ENCODE assay signal across 1 cellular context in the genomic region with DNA sequence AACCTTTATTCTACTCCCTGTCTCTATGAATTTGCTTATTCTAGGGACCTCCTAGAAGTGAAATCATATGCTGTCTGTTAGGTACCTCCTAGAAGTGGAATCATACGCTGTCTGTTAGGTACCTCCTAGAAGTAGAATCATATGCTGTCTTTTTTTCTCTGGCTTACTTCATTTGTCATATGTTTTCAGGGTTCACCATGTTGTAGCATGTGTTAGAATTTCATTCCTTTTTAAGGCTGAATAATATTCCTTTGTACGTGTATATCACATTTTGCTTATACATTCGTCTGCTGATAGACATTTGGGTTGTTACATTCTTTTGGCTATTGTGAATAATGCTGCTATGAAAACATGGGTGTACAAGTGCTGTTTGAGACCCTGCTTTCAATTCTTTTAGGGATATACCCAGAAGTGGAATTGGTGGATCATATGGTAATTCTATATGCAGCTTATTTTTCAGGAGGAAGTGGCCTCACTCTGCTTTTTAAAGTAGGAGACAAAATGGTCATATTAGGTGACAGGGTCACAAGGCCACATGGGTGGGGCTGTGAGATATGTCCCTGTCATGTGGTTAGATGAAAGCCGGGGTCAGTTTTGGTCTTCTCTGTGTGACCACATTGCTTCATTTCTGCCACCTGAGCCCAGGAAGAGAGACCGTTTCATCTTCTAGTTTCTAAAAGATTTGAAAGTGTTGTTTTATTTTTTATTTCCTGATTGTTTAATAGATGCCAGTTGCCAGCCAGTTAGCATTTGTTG.
TF ChIP-seq lines count a peak whose summit lies in the region.

No MANE protein-coding gene starts in this region.

TF ChIP-seq in K562, 482 proteins besides CTCF, POLR2A, EP300 and RAD21 (continued from another document and continues in another):
- TF ChIP-seq EHMT2 (IDR thresholded peaks at IDR 0.05) (no peak), TEAD2 (tag; IDR thresholded peaks at IDR 0.05) (no peak), HMG20A (CRISPR knock-in tag; conservative IDR thresholded peaks at IDR 0.05) (no peak), RFX1 (IDR thresholded peaks at IDR 0.05) (no peak), ZNF384 (IDR thresholded peaks at IDR 0.05; ENCODE audit: low read depth, low read length) (no peak), SAFB2 (IDR thresholded peaks at IDR 0.05; ENCODE audit: borderline replicate concordance, low read depth, low read length, severe bottlenecking) (no peak), ZNF589 (CRISPR knock-in tag; IDR thresholded peaks at IDR 0.05; ENCODE audit: low read depth) (no peak), MYC (IDR thresholded peaks at IDR 0.05; ENCODE audit: low read depth, low read length) (0 out of 2 replicates have a peak, but pooled peaks have one; percentile 26), MYC (CRISPR knock-in tag; IDR thresholded peaks at IDR 0.05; ENCODE audit: borderline replicate concordance, low read depth) (no peak), CBX8 (IDR thresholded peaks at IDR 0.05; ENCODE audit: borderline replicate concordance, extremely low read depth, low read depth, low read length, poor library complexity, severe bottlenecking) (no peak), ADNP (tag; IDR thresholded peaks at IDR 0.05) (no peak; the same call in 1 of the 2 replicates), ZNF408 (CRISPR knock-in tag; IDR thresholded peaks at IDR 0.05; ENCODE audit: low read depth) (no peak), KDM4B (IDR thresholded peaks at IDR 0.05; ENCODE audit: borderline replicate concordance in 2 of 2, low read depth in 1 of 2) (no peak), ZNF780A (CRISPR knock-in tag; IDR thresholded peaks at IDR 0.05) (no peak), U2AF2 (optimal IDR thresholded peaks at IDR 0.05; ENCODE audit: low read depth, low read length) (no peak), SNIP1 (IDR thresholded peaks at IDR 0.05; ENCODE audit: low read depth) (no peak), TAF15 (IDR thresholded peaks at IDR 0.05; ENCODE audit: low read depth, low read length) (no peak), ZSCAN32 (CRISPR knock-in tag; IDR thresholded peaks at IDR 0.05) (no peak), MXI1 (IDR thresholded peaks at IDR 0.05; ENCODE audit: low read depth, low read length) (no peak), NEUROD1 (IDR thresholded peaks at IDR 0.05; ENCODE audit: borderline replicate concordance, low read depth, low read length, partially characterized antibody) (no peak), ZNF347 (CRISPR knock-in tag; IDR thresholded peaks at IDR 0.05; ENCODE audit: low read depth) (no peak), ELF2 (CRISPR knock-in tag; IDR thresholded peaks at IDR 0.05) (no peak), ZNF143 (CRISPR knock-in tag; IDR thresholded peaks at IDR 0.05) (no peak), PTRF (tag; IDR thresholded peaks at IDR 0.05) (no peak), ZNF707 (CRISPR knock-in tag; conservative IDR thresholded peaks at IDR 0.05) (no peak), LEF1 (IDR thresholded peaks at IDR 0.05) (peak; percentile 81), NR4A1 (CRISPR knock-in tag; IDR thresholded peaks at IDR 0.05) (no peak), NR4A1 (tag; IDR thresholded peaks at IDR 0.05) (no peak), FIP1L1 (IDR thresholded peaks at IDR 0.05; ENCODE audit: low read depth, low read length, poor library complexity, severe bottlenecking) (no peak), ZBTB17 (CRISPR knock-in tag; IDR thresholded peaks at IDR 0.05) (no peak)
- TF ChIP-seq, protein P1, sequence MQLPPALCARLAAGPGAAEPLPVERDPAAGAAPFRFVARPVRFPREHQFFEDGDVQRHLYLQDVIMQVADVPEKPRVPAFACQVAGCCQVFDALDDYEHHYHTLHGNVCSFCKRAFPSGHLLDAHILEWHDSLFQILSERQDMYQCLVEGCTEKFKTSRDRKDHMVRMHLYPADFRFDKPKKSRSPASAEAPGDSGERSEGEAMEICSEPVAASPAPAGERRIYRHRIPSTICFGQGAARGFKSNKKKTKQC (CRISPR knock-in tag; IDR thresholded peaks at IDR 0.05), result no peak
- TF ChIP-seq, protein P2, sequence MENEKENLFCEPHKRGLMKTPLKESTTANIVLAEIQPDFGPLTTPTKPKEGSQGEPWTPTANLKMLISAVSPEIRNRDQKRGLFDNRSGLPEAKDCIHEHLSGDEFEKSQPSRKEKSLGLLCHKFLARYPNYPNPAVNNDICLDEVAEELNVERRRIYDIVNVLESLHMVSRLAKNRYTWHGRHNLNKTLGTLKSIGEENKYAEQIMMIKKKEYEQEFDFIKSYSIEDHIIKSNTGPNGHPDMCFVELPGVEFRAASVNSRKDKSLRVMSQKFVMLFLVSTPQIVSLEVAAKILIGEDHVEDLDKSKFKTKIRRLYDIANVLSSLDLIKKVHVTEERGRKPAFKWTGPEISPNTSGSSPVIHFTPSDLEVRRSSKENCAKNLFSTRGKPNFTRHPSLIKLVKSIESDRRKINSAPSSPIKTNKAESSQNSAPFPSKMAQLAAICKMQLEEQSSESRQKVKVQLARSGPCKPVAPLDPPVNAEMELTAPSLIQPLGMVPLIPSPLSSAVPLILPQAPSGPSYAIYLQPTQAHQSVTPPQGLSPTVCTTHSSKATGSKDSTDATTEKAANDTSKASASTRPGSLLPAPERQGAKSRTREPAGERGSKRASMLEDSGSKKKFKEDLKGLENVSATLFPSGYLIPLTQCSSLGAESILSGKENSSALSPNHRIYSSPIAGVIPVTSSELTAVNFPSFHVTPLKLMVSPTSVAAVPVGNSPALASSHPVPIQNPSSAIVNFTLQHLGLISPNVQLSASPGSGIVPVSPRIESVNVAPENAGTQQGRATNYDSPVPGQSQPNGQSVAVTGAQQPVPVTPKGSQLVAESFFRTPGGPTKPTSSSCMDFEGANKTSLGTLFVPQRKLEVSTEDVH (IDR thresholded peaks at IDR 0.05; ENCODE audit: low read depth, partially characterized antibody), result no peak
- TF ChIP-seq, protein P3, sequence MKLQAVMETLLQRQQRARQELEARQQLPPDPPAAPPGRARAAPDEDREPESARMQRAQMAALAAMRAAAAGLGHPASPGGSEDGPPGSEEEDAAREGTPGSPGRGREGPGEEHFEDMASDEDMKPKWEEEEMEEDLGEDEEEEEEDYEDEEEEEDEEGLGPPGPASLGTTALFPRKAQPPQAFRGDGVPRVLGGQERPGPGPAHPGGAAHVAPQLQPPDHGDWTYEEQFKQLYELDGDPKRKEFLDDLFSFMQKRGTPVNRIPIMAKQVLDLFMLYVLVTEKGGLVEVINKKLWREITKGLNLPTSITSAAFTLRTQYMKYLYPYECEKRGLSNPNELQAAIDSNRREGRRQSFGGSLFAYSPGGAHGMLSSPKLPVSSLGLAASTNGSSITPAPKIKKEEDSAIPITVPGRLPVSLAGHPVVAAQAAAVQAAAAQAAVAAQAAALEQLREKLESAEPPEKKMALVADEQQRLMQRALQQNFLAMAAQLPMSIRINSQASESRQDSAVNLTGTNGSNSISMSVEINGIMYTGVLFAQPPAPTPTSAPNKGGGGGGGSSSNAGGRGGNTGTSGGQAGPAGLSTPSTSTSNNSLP (IDR thresholded peaks at IDR 0.05; ENCODE audit: borderline replicate concordance, low read depth, low read length), result no peak
- TF ChIP-seq, protein P4, sequence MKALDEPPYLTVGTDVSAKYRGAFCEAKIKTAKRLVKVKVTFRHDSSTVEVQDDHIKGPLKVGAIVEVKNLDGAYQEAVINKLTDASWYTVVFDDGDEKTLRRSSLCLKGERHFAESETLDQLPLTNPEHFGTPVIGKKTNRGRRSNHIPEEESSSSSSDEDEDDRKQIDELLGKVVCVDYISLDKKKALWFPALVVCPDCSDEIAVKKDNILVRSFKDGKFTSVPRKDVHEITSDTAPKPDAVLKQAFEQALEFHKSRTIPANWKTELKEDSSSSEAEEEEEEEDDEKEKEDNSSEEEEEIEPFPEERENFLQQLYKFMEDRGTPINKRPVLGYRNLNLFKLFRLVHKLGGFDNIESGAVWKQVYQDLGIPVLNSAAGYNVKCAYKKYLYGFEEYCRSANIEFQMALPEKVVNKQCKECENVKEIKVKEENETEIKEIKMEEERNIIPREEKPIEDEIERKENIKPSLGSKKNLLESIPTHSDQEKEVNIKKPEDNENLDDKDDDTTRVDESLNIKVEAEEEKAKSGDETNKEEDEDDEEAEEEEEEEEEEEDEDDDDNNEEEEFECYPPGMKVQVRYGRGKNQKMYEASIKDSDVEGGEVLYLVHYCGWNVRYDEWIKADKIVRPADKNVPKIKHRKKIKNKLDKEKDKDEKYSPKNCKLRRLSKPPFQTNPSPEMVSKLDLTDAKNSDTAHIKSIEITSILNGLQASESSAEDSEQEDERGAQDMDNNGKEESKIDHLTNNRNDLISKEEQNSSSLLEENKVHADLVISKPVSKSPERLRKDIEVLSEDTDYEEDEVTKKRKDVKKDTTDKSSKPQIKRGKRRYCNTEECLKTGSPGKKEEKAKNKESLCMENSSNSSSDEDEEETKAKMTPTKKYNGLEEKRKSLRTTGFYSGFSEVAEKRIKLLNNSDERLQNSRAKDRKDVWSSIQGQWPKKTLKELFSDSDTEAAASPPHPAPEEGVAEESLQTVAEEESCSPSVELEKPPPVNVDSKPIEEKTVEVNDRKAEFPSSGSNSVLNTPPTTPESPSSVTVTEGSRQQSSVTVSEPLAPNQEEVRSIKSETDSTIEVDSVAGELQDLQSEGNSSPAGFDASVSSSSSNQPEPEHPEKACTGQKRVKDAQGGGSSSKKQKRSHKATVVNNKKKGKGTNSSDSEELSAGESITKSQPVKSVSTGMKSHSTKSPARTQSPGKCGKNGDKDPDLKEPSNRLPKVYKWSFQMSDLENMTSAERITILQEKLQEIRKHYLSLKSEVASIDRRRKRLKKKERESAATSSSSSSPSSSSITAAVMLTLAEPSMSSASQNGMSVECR (CRISPR knock-in tag; IDR thresholded peaks at IDR 0.05), result no peak
- TF ChIP-seq, protein P5, sequence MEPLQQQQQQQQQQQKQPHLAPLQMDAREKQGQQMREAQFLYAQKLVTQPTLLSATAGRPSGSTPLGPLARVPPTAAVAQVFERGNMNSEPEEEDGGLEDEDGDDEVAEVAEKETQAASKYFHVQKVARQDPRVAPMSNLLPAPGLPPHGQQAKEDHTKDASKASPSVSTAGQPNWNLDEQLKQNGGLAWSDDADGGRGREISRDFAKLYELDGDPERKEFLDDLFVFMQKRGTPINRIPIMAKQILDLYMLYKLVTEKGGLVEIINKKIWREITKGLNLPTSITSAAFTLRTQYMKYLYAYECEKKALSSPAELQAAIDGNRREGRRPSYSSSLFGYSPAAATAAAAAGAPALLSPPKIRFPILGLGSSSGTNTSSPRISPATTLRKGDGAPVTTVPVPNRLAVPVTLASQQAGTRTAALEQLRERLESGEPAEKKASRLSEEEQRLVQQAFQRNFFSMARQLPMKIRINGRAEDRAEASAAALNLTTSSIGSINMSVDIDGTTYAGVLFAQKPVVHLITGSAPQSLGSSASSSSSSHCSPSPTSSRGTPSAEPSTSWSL (CRISPR knock-in tag; IDR thresholded peaks at IDR 0.05; ENCODE audit: borderline replicate concordance), result no peak
- TF ChIP-seq, protein P6, sequence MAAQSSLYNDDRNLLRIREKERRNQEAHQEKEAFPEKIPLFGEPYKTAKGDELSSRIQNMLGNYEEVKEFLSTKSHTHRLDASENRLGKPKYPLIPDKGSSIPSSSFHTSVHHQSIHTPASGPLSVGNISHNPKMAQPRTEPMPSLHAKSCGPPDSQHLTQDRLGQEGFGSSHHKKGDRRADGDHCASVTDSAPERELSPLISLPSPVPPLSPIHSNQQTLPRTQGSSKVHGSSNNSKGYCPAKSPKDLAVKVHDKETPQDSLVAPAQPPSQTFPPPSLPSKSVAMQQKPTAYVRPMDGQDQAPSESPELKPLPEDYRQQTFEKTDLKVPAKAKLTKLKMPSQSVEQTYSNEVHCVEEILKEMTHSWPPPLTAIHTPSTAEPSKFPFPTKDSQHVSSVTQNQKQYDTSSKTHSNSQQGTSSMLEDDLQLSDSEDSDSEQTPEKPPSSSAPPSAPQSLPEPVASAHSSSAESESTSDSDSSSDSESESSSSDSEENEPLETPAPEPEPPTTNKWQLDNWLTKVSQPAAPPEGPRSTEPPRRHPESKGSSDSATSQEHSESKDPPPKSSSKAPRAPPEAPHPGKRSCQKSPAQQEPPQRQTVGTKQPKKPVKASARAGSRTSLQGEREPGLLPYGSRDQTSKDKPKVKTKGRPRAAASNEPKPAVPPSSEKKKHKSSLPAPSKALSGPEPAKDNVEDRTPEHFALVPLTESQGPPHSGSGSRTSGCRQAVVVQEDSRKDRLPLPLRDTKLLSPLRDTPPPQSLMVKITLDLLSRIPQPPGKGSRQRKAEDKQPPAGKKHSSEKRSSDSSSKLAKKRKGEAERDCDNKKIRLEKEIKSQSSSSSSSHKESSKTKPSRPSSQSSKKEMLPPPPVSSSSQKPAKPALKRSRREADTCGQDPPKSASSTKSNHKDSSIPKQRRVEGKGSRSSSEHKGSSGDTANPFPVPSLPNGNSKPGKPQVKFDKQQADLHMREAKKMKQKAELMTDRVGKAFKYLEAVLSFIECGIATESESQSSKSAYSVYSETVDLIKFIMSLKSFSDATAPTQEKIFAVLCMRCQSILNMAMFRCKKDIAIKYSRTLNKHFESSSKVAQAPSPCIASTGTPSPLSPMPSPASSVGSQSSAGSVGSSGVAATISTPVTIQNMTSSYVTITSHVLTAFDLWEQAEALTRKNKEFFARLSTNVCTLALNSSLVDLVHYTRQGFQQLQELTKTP (IDR thresholded peaks at IDR 0.05; ENCODE audit: low read depth in 1 of 2, partially characterized antibody in 2 of 2), result no peak
- TF ChIP-seq, protein P7, sequence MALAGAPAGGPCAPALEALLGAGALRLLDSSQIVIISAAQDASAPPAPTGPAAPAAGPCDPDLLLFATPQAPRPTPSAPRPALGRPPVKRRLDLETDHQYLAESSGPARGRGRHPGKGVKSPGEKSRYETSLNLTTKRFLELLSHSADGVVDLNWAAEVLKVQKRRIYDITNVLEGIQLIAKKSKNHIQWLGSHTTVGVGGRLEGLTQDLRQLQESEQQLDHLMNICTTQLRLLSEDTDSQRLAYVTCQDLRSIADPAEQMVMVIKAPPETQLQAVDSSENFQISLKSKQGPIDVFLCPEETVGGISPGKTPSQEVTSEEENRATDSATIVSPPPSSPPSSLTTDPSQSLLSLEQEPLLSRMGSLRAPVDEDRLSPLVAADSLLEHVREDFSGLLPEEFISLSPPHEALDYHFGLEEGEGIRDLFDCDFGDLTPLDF (CRISPR knock-in tag; IDR thresholded peaks at IDR 0.05), result no peak
- TF ChIP-seq, protein P8, sequence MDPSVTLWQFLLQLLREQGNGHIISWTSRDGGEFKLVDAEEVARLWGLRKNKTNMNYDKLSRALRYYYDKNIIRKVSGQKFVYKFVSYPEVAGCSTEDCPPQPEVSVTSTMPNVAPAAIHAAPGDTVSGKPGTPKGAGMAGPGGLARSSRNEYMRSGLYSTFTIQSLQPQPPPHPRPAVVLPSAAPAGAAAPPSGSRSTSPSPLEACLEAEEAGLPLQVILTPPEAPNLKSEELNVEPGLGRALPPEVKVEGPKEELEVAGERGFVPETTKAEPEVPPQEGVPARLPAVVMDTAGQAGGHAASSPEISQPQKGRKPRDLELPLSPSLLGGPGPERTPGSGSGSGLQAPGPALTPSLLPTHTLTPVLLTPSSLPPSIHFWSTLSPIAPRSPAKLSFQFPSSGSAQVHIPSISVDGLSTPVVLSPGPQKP (CRISPR knock-in tag; IDR thresholded peaks at IDR 0.05), result no peak
- TF ChIP-seq, protein P9, sequence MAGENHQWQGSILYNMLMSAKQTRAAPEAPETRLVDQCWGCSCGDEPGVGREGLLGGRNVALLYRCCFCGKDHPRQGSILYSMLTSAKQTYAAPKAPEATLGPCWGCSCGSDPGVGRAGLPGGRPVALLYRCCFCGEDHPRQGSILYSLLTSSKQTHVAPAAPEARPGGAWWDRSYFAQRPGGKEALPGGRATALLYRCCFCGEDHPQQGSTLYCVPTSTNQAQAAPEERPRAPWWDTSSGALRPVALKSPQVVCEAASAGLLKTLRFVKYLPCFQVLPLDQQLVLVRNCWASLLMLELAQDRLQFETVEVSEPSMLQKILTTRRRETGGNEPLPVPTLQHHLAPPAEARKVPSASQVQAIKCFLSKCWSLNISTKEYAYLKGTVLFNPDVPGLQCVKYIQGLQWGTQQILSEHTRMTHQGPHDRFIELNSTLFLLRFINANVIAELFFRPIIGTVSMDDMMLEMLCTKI (IDR thresholded peaks at IDR 0.05; ENCODE audit: partially characterized antibody), result no peak
